Comparison of ENCODE assay signal across 40 cellular contexts in the genomic region with DNA sequence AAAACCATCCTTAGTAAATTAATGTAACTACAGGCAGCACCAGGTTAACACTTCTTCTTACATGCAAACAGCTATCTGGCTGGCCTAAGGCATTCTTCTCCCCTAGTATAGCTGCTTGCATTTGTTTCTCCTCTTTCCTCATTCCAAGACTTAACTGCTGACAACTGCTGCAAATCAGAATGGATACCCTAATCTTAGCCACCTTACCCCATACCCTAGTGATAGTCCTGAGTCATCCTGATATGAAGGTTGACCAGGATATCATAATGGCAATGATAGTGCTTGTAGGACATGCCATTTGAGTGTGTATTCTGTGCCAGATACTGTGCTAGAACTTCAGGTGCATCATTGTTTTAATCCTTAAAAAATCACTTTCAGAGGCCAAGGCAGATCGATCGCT.
"Had no signal": no experiment of that assay in that cellular context is flagged by ENCODE, and none has a peak within 500 bp of the region (broad histone marks: within the 10 kb centered on the region; RNA-seq: fewer than 3 reads in every experiment).

No MANE protein-coding gene starts in this region.

- H3K4me1 Mint-ChIP-seq: activated naive CD4-positive, alpha-beta T cell treated with anti-CD3 and anti-CD28 coated beads, Interleukin-2, amount 50 U/mL, for 24 hours; activated naive CD8-positive, alpha-beta T cell treated with anti-CD3 and anti-CD28 coated beads for 36 hours; activated naive CD8-positive, alpha-beta T cell treated with anti-CD3 and anti-CD28 coated beads, Interleukin-2, amount 10 ng/mL, durations not matched to agents 7 days and 5 days; activated naive CD8-positive, alpha-beta T cell treated with anti-CD3 and anti-CD28 coated beads, Interleukin-2, amount 50 U/mL, for 24 hours; activated T-helper 17 cell treated with anti-CD3 and anti-CD28 coated beads, Interleukin-2, amount 50 U/mL, for 72 hours; central memory CD8-positive, alpha-beta T cell had no signal

- DNase-seq: activated effector memory CD4-positive, alpha-beta T cell treated with anti-CD3 and anti-CD28 coated beads, Interleukin-2, amount 50 U/mL, for 16 hours; activated effector memory CD4-positive, alpha-beta T cell treated with Interleukin-2 at 50 U/mL for 16 hours; activated gamma-delta T cell; activated gamma-delta T cell treated with Interleukin-2 at 50 U/mL for 16 hours; activated naive CD4-positive, alpha-beta T cell; activated naive CD4-positive, alpha-beta T cell treated with anti-CD3 and anti-CD28 coated beads for 36 hours; activated naive CD4-positive, alpha-beta T cell treated with anti-CD3 and anti-CD28 coated beads, Interleukin-2, amount 10 ng/mL, durations not matched to agents 7 days and 5 days; activated naive CD4-positive, alpha-beta T cell treated with anti-CD3 and anti-CD28 coated beads, Interleukin-2, amount 50 U/mL, for 16 hours; activated naive CD4-positive, alpha-beta T cell treated with Interleukin-2 at 50 U/mL for 16 hours; activated naive CD8-positive, alpha-beta T cell treated with anti-CD3 and anti-CD28 coated beads for 36 hours; activated naive CD8-positive, alpha-beta T cell treated with anti-CD3 and anti-CD28 coated beads, Interleukin-2, amount 10 ng/mL, durations not matched to agents 7 days and 5 days; activated naive CD8-positive, alpha-beta T cell treated with anti-CD3 and anti-CD28 coated beads, Interleukin-2, amount 50 U/mL, for 24 hours; activated T-cell treated with anti-CD3 and anti-CD28 coated beads for 4 hours; activated T-cell treated with anti-CD3 and anti-CD28 coated beads, Interleukin-2, amount 50 U/mL, for 1 hour; activated T-cell treated with anti-CD3 and anti-CD28 coated beads, Interleukin-2, amount 50 U/mL, for 24 hours; activated T-cell treated with anti-CD3 and anti-CD28 coated beads, Interleukin-2, amount 50 U/mL, for 4 hours; activated T-cell treated with anti-CD3 and anti-CD28 coated beads, Interleukin-2, amount 50 U/mL, for 72 hours; adrenal gland; amniotic stem cell; amygdala; anterior cingulate cortex; aorta; body of pancreas; brain microvascular endothelial cell; caudate nucleus; central memory CD4-positive, alpha-beta T cell; cerebellar nuclear complex had no signal

- H3K9me3 ChIP-seq: adrenal gland, ascending aorta, body of pancreas, breast epithelium had no signal

- H3K27me3 ChIP-seq: adrenal gland, ascending aorta, body of pancreas, brain microvascular endothelial cell, breast epithelium, cardiac muscle cell had no signal

- H3K36me3 ChIP-seq: adrenal gland, ascending aorta, brain microvascular endothelial cell, breast epithelium, cardiac muscle cell had no signal

- H3K4me3 ChIP-seq: adrenal gland, ascending aorta, body of pancreas, breast epithelium, cardiac muscle cell had no signal

- H3K27ac Mint-ChIP-seq: activated naive CD4-positive, alpha-beta T cell treated with anti-CD3 and anti-CD28 coated beads for 36 hours; activated naive CD4-positive, alpha-beta T cell treated with anti-CD3 and anti-CD28 coated beads, Interleukin-2, amount 10 ng/mL, durations not matched to agents 7 days and 5 days; activated naive CD4-positive, alpha-beta T cell treated with anti-CD3 and anti-CD28 coated beads, Interleukin-2, amount 50 U/mL, for 24 hours; activated naive CD4-positive, alpha-beta T cell treated with anti-CD3 and anti-CD28 coated beads, Interleukin-2, amount 50 U/mL, for 72 hours; activated naive CD8-positive, alpha-beta T cell; activated naive CD8-positive, alpha-beta T cell treated with anti-CD3 and anti-CD28 coated beads for 36 hours; activated naive CD8-positive, alpha-beta T cell treated with anti-CD3 and anti-CD28 coated beads, Interleukin-2, amount 10 ng/mL, durations not matched to agents 7 days and 5 days; activated naive CD8-positive, alpha-beta T cell treated with anti-CD3 and anti-CD28 coated beads, Interleukin-2, amount 50 U/mL, for 24 hours; activated T-cell treated with anti-CD3 and anti-CD28 coated beads, Interleukin-2, amount 50 U/mL, for 24 hours; activated T-cell treated with anti-CD3 and anti-CD28 coated beads, Interleukin-2, amount 50 U/mL, for 72 hours; activated T-helper 1 cell treated with anti-CD3 and anti-CD28 coated beads, Interleukin-12 subunit alpha, Interleukin-12 subunit beta, Interleukin-2, Interleukin-4 antibody, amounts not matched to agents 30 ng/mL and 10 ng/mL and 1 ng/mL, durations not matched to agents 14 hours and 24 hours and 36 hours; activated T-helper 17 cell treated with anti-CD3 and anti-CD28 coated beads, Interleukin-2, amount 50 U/mL, for 72 hours; activated T-helper 2 cell treated with anti-CD3 and anti-CD28 coated beads, Interferon-gamma antibody, Interleukin-2, Interleukin-4, amounts not matched to agents 10 μg/mL and 5 μg/mL and 100 μg/mL, durations not matched to agents 14 hours and 24 hours and 36 hours; brain had no signal

- H3K4me1 ChIP-seq: adrenal gland, ascending aorta, body of pancreas, breast epithelium had no signal

- H3K4me3 Mint-ChIP-seq: activated naive CD4-positive, alpha-beta T cell treated with anti-CD3 and anti-CD28 coated beads for 36 hours; activated naive CD4-positive, alpha-beta T cell treated with anti-CD3 and anti-CD28 coated beads, Interleukin-2, amount 10 ng/mL, durations not matched to agents 7 days and 5 days; activated naive CD4-positive, alpha-beta T cell treated with anti-CD3 and anti-CD28 coated beads, Interleukin-2, amount 50 U/mL, for 24 hours; activated naive CD8-positive, alpha-beta T cell; activated naive CD8-positive, alpha-beta T cell treated with anti-CD3 and anti-CD28 coated beads for 36 hours; activated naive CD8-positive, alpha-beta T cell treated with anti-CD3 and anti-CD28 coated beads, Interleukin-2, amount 10 ng/mL, durations not matched to agents 7 days and 5 days; activated naive CD8-positive, alpha-beta T cell treated with anti-CD3 and anti-CD28 coated beads, Interleukin-2, amount 50 U/mL, for 24 hours; activated T-cell treated with anti-CD3 and anti-CD28 coated beads, Interleukin-2, amount 50 U/mL, for 24 hours; activated T-cell treated with anti-CD3 and anti-CD28 coated beads, Interleukin-2, amount 50 U/mL, for 4 hours; activated T-cell treated with anti-CD3 and anti-CD28 coated beads, Interleukin-2, amount 50 U/mL, for 72 hours; activated T-helper 1 cell treated with anti-CD3 and anti-CD28 coated beads, Interleukin-12 subunit alpha, Interleukin-12 subunit beta, Interleukin-2, Interleukin-4 antibody, amounts not matched to agents 30 ng/mL and 10 ng/mL and 1 ng/mL, durations not matched to agents 14 hours and 24 hours and 36 hours; activated T-helper 17 cell treated with anti-CD3 and anti-CD28 coated beads, Interleukin-2, amount 50 U/mL, for 72 hours; brain; central memory CD8-positive, alpha-beta T cell had no signal

- H3K27me3 Mint-ChIP-seq: activated naive CD4-positive, alpha-beta T cell treated with anti-CD3 and anti-CD28 coated beads, Interleukin-2, amount 10 ng/mL, durations not matched to agents 7 days and 5 days; activated naive CD4-positive, alpha-beta T cell treated with anti-CD3 and anti-CD28 coated beads, Interleukin-2, amount 50 U/mL, for 24 hours; activated naive CD8-positive, alpha-beta T cell; activated naive CD8-positive, alpha-beta T cell treated with anti-CD3 and anti-CD28 coated beads for 36 hours; activated naive CD8-positive, alpha-beta T cell treated with anti-CD3 and anti-CD28 coated beads, Interleukin-2, amount 10 ng/mL, durations not matched to agents 7 days and 5 days; activated naive CD8-positive, alpha-beta T cell treated with anti-CD3 and anti-CD28 coated beads, Interleukin-2, amount 50 U/mL, for 24 hours; activated T-cell treated with anti-CD3 and anti-CD28 coated beads, Interleukin-2, amount 50 U/mL, for 24 hours; activated T-helper 17 cell treated with anti-CD3 and anti-CD28 coated beads, Interleukin-2, amount 50 U/mL, for 72 hours; central memory CD8-positive, alpha-beta T cell had no signal

- FAIRE-seq: astrocyte, bronchial epithelial cell had no signal

- H3K27ac ChIP-seq: adrenal gland, ascending aorta, body of pancreas, brain microvascular endothelial cell, breast epithelium, cardiac muscle cell had no signal

- H3K36me3 Mint-ChIP-seq: activated naive CD4-positive, alpha-beta T cell treated with anti-CD3 and anti-CD28 coated beads, Interleukin-2, amount 10 ng/mL, durations not matched to agents 7 days and 5 days; activated naive CD4-positive, alpha-beta T cell treated with anti-CD3 and anti-CD28 coated beads, Interleukin-2, amount 50 U/mL, for 24 hours; activated naive CD4-positive, alpha-beta T cell treated with anti-CD3 and anti-CD28 coated beads, Interleukin-2, amount 50 U/mL, for 72 hours; activated naive CD8-positive, alpha-beta T cell treated with anti-CD3 and anti-CD28 coated beads, Interleukin-2, amount 10 ng/mL, durations not matched to agents 7 days and 5 days had no signal

- ATAC-seq: activated naive CD4-positive, alpha-beta T cell treated with anti-CD3 and anti-CD28 coated beads, Interleukin-2, amount 50 U/mL, for 72 hours; activated naive CD8-positive, alpha-beta T cell treated with anti-CD3 and anti-CD28 coated beads, Interleukin-2, amount 50 U/mL, for 24 hours; activated T-cell treated with anti-CD3 and anti-CD28 coated beads, Interleukin-2, amount 50 U/mL, for 4 hours; activated T-cell treated with anti-CD3 and anti-CD28 coated beads, Interleukin-2, amount 50 U/mL, for 72 hours; activated T-helper 17 cell treated with anti-CD3 and anti-CD28 coated beads, Interleukin-2, amount 50 U/mL, for 72 hours; body of pancreas had no signal

- H3K9me3 Mint-ChIP-seq: activated naive CD4-positive, alpha-beta T cell treated with anti-CD3 and anti-CD28 coated beads for 36 hours; activated naive CD4-positive, alpha-beta T cell treated with anti-CD3 and anti-CD28 coated beads, Interleukin-2, amount 10 ng/mL, durations not matched to agents 7 days and 5 days; activated naive CD4-positive, alpha-beta T cell treated with anti-CD3 and anti-CD28 coated beads, Interleukin-2, amount 50 U/mL, for 24 hours; activated naive CD4-positive, alpha-beta T cell treated with anti-CD3 and anti-CD28 coated beads, Interleukin-2, amount 50 U/mL, for 72 hours; activated naive CD8-positive, alpha-beta T cell treated with anti-CD3 and anti-CD28 coated beads for 36 hours; activated naive CD8-positive, alpha-beta T cell treated with anti-CD3 and anti-CD28 coated beads, Interleukin-2, amount 10 ng/mL, durations not matched to agents 7 days and 5 days; activated T-cell treated with anti-CD3 and anti-CD28 coated beads, Interleukin-2, amount 50 U/mL, for 24 hours; activated T-cell treated with anti-CD3 and anti-CD28 coated beads, Interleukin-2, amount 50 U/mL, for 4 hours; activated T-cell treated with anti-CD3 and anti-CD28 coated beads, Interleukin-2, amount 50 U/mL, for 72 hours; activated T-helper 1 cell treated with anti-CD3 and anti-CD28 coated beads, Interleukin-12 subunit alpha, Interleukin-12 subunit beta, Interleukin-2, Interleukin-4 antibody, amounts not matched to agents 30 ng/mL and 10 ng/mL and 1 ng/mL, durations not matched to agents 14 hours and 24 hours and 36 hours; activated T-helper 17 cell treated with anti-CD3 and anti-CD28 coated beads, Interleukin-2, amount 50 U/mL, for 72 hours; activated T-helper 2 cell treated with anti-CD3 and anti-CD28 coated beads, Interferon-gamma antibody, Interleukin-2, Interleukin-4, amounts not matched to agents 10 μg/mL and 5 μg/mL and 100 μg/mL, durations not matched to agents 14 hours and 24 hours and 36 hours had no signal
